ENCODE assay signal across 25 cellular contexts in the genomic region with DNA sequence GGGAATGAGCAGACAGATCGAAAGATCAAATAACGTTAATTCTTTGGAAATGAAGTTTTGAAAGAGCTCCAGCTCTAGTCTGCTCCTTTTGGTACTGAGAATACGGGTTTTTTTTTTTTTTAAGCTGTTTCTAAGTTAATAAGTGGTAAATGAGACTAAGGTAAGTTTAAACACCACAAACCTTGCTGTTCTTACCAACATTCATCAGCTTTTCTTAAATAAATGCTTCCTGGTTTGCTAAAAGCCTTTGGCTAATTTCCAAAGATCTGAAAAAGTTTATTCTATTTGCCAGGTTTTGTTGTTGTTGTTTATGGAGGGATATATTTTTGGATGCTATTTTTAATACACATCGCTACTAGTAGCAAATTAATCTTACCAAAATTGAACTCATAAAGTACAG.
"Had no signal": no experiment of that assay in that cellular context is flagged by ENCODE, and none has a peak within 500 bp of the region (broad histone marks: within the 10 kb centered on the region; RNA-seq: fewer than 3 reads in every experiment).

No MANE protein-coding gene starts in this region.

- DNase-seq: colonic mucosa; cortex of kidney; effector CD8-positive, alpha-beta T cell; effector memory CD8-positive, alpha-beta T cell; endodermal cell; erythroblast; esophagus squamous epithelium; foreskin fibroblast; foreskin melanocyte; gastrocnemius medialis; glutamatergic neuron; head of caudate nucleus; heart right ventricle; hypothalamus; immature natural killer cell; left cardiac atrium; left lung; left ventricle myocardium superior; lower lobe of right lung; mesenchymal stem cell; mucosa of descending colon; naive B cell had no signal

- FAIRE-seq: endometrium had no signal

- H3K4me3 ChIP-seq: colonic mucosa, esophagus squamous epithelium, gastrocnemius medialis, heart right ventricle, left lung, lower lobe of right lung, mucosa of descending colon had no signal

- ATAC-seq: effector memory CD8-positive, alpha-beta T cell; esophagus mucosa; gastrocnemius medialis; heart right ventricle; left cardiac atrium; left lung; left ventricle myocardium superior; lower lobe of right lung; mucosa of descending colon had no signal

- H3K36me3 ChIP-seq: colonic mucosa, esophagus squamous epithelium, gastrocnemius medialis, heart right ventricle, left lung, lower lobe of right lung had no signal

- H3K27me3 ChIP-seq: colonic mucosa, esophagus squamous epithelium, gastrocnemius medialis, heart right ventricle, left lung had no signal

- H3K9me3 ChIP-seq: colonic mucosa, esophagus squamous epithelium, gastrocnemius medialis, heart right ventricle, left lung, lower lobe of right lung, mucosa of descending colon had no signal

- H3K27ac ChIP-seq: epithelial cell of prostate, esophagus squamous epithelium, gastrocnemius medialis, heart right ventricle, left lung, lower lobe of right lung had no signal

- H3K4me1 ChIP-seq: colonic mucosa, gastrocnemius medialis, heart right ventricle, left lung, lower lobe of right lung had no signal
